Comparison of ENCODE assay signal across 1 cellular context in the genomic region with DNA sequence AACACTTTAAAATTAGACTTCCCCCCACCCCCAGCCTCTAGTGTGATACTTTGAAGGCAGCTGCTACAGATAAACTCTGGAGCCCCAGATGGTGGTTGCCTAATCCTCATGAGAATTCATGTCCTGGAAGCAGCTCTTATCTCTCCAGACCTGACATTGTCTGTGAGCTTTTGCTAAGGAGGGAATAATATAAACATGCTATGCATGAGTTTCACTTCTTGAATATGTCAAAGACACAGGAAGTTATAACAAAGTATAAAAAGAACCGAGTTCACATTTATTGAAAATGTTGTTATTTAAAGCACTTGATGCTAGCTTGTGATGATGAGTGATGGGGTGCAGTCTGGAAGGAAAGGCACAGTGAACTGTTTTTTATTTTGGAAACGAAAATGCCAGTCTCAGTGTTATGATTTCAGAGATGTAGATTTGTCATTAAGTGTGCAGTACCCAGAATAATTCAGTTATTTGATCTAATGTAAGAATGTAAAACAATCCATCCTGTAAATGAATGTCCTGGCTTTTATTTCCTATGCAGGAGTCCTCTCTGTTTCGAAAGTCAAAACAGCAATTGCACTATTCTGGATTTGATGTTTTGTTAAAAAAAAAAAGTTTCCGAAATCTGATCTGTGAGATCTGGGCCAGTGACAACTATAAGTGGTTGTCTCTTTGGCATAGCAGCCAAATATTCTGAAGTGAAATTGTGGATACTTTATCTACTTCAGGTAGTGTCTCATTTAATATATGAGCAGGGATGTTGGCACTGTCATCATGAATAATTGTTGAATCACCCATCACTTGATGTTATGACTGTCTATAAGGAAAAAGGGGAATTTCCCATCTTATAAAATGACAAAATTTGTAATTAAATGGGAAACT.
A peak's percentile ranks its signal among the peaks of the same experiment; 100 is the strongest.
TF ChIP-seq lines count a peak whose summit lies in the region.

No MANE protein-coding gene starts in this region.

TF ChIP-seq in SK-N-SH, 30 proteins besides CTCF, POLR2A, EP300 and RAD21 (continued from another document):
- TF ChIP-seq MEF2A (IDR thresholded peaks at IDR 0.05; ENCODE audit: borderline replicate concordance, low read depth) (no peak), ELF1 (IDR thresholded peaks at IDR 0.05) (no peak), TAF1 (IDR thresholded peaks at IDR 0.05; ENCODE audit: borderline replicate concordance, low read depth, low read length) (no peak), YY1 (IDR thresholded peaks at IDR 0.05; ENCODE audit: low read depth) (no peak), NFIC (IDR thresholded peaks at IDR 0.05; ENCODE audit: borderline replicate concordance) (peak; percentile 52; the same call in 1 of the 2 replicates), FOXJ3 (CRISPR knock-in tag; IDR thresholded peaks at IDR 0.05) (no peak), CHD2 (IDR thresholded peaks at IDR 0.05; ENCODE audit: low read length, partially characterized antibody) (no peak), SIN3A (IDR thresholded peaks at IDR 0.05; ENCODE audit: borderline replicate concordance, low read depth, low read length) (no peak), TCF12 (IDR thresholded peaks at IDR 0.05) (peak; percentile 50), POLR2AphosphoS5 (IDR thresholded peaks at IDR 0.05; ENCODE audit: low read depth, low read length) (no peak; the same call in 1 of the 2 replicates), NRF1 (IDR thresholded peaks at IDR 0.05; ENCODE audit: low read depth, low read length) (no peak), RXRA (IDR thresholded peaks at IDR 0.05; ENCODE audit: borderline replicate concordance, low read depth) (no peak), FOXM1 (IDR thresholded peaks at IDR 0.05; ENCODE audit: low read depth) (no peak), RCOR1 (IDR thresholded peaks at IDR 0.05; ENCODE audit: low read length) (no peak; the same call in 1 of the 2 replicates), RFX5 (IDR thresholded peaks at IDR 0.05; ENCODE audit: low read length) (no peak)
- TF ChIP-seq, protein P1, sequence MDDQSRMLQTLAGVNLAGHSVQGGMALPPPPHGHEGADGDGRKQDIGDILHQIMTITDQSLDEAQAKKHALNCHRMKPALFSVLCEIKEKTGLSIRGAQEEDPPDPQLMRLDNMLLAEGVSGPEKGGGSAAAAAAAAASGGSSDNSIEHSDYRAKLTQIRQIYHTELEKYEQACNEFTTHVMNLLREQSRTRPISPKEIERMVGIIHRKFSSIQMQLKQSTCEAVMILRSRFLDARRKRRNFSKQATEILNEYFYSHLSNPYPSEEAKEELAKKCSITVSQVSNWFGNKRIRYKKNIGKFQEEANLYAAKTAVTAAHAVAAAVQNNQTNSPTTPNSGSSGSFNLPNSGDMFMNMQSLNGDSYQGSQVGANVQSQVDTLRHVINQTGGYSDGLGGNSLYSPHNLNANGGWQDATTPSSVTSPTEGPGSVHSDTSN (IDR thresholded peaks at IDR 0.05): peak; percentile 87
- TF ChIP-seq, protein P2, sequence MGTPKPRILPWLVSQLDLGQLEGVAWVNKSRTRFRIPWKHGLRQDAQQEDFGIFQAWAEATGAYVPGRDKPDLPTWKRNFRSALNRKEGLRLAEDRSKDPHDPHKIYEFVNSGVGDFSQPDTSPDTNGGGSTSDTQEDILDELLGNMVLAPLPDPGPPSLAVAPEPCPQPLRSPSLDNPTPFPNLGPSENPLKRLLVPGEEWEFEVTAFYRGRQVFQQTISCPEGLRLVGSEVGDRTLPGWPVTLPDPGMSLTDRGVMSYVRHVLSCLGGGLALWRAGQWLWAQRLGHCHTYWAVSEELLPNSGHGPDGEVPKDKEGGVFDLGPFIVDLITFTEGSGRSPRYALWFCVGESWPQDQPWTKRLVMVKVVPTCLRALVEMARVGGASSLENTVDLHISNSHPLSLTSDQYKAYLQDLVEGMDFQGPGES (IDR thresholded peaks at IDR 0.05; ENCODE audit: low read depth, low read length): no peak
